Comparison of ENCODE assay signal across 19 cellular contexts in the genomic region with DNA sequence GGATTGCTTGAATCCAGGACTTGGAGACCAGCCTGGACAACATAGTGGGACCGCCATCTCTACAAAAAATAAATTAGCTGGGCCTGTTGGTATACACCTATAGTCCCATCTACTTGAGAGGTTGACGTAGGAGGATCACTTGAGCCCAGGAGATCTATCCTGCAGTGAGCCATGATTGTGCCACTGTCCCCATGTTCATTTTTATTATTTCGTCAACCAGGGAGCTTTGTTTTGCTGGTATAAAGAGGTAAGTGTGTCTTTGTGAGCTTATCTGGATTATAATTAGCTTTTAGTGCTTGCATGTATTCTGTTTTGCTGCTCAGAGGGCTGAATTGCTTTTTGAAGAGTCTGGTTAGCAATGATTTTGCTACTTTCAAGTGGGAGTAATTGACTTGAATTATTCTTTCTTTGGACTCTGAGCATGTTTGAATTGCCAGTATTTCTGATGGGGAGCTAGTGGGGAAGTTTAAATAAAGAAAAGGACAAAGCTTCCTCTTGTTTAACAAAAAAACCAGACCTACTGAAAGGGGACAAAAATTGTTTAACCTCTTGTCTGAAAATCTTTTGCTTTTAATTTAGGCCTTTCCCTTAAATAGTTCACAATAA. TPM values are rescaled to one million over a fixed set of nuclear protein-coding genes. Genes with fewer than 3 reads are reported as not detected.
A peak's percentile ranks its signal among the peaks of the same experiment; 100 is the strongest.
DNase-seq lines count a peak whose midpoint lies in the region; ATAC-seq and TF ChIP-seq lines count a peak whose summit lies in the region.
"Had no signal": no experiment of that assay in that cellular context is flagged by ENCODE, and none has a peak within 500 bp of the region (broad histone marks: within the 10 kb centered on the region; RNA-seq: fewer than 3 reads in every experiment).

No MANE protein-coding gene starts in this region.

- POLR2A ChIA-PET in WTC11 (lab: Charles Lee) = no interaction called here

- H3K4me1 Mint-ChIP-seq in WTC11 (peaks cover 5% of the 10 kb centered on the region), neural crest cell (peaks cover 19% of the 10 kb centered on the region)

- DNase-seq in COLO829 (ENCODE audit: low spot score) = peak; percentile 48
- peak; percentile 79 for DNase-seq in NCI-H1105 treated with DMSO at 0.1 percent for 48 hours (lab: John Stamatoyannopoulos, UW)
- no peak for DNase-seq in WTC11 (ENCODE audit: low spot score)
- no peak for DNase-seq in neural crest cell (ENCODE audit: low read depth, low spot score)
- DNase-seq in RPMI8226 = no peak
- DNase-seq in stimulated activated CD4-positive, alpha-beta T cell treated with anti-CD3 and anti-CD28 coated beads, Interleukin-2, amount 100 ng/mL, for 48 hours = no peak
- DNase-seq in activated gamma-delta T cell treated with Interleukin-2 at 50 U/mL for 16 hours = no peak
- DNase-seq: activated effector memory CD4-positive, alpha-beta T cell treated with anti-CD3 and anti-CD28 coated beads, Interleukin-2, amount 50 U/mL, for 16 hours; adrenal gland; Calu3; effector CD4-positive, alpha-beta T cell; GDM1; lower lobe of right lung; NCI-H146; NCI-H510A treated with DMSO at 0.1 percent for 48 hours; SIG-M5; stimulated activated CD4-positive, alpha-beta T cell treated with anti-CD3 and anti-CD28 coated beads, Interleukin-2, amount 100 ng/mL, for 24 hours had no signal

- TF ChIP-seq CTCF in WTC11 (IDR thresholded peaks at IDR 0.05) = no peak
- TF ChIP-seq CTCF in neural crest cell (conservative IDR thresholded peaks at IDR 0.05) = no peak

- no peaks in the 10 kb centered on the region for H3K27me3 Mint-ChIP-seq in WTC11 (ENCODE audit: low read depth)
- H3K27me3 Mint-ChIP-seq in neural crest cell (ENCODE audit: low read depth) = no peaks in the 10 kb centered on the region

- no peak overlapping the region for H3K4me3 Mint-ChIP-seq in WTC11
- H3K4me3 Mint-ChIP-seq in neural crest cell = no peak overlapping the region

- H3K27ac Mint-ChIP-seq in WTC11 = peak overlapping the region; percentile 69; the same call in 1 of the 2 replicates
- H3K27ac Mint-ChIP-seq in neural crest cell (ENCODE audit: unreplicated experiment) = peak overlapping the region; percentile 85

- no peak for ATAC-seq in WTC11
- no peak for ATAC-seq in GM21381 (IDR thresholded peaks at IDR 0.05; ENCODE audit: unreplicated experiment)
- ATAC-seq: activated CD4-positive, CD25-positive, alpha-beta regulatory T cell treated with anti-CD3 and anti-CD28 coated beads, Interleukin-2, amount 50 U/mL, for 24 hours had no signal

- H3K36me3 Mint-ChIP-seq in WTC11 (peaks cover 24% of the 10 kb centered on the region), neural crest cell (ENCODE audit: low read depth) (peaks cover 11% of the 10 kb centered on the region)

- H3K9me3 Mint-ChIP-seq in WTC11 (no peaks in the 10 kb centered on the region; the same call in 1 of the 2 replicates), neural crest cell (no peaks in the 10 kb centered on the region)

- CTCF ChIA-PET in WTC11 (lab: Charles Lee) = interaction anchor here (0.8 to 0.9 kb wide), 2 partner anchors 46 to 120 kb away, joined by 3 read pairs; a partner anchor contains a TSS

TF ChIP-seq in WTC11, 78 proteins besides CTCF, POLR2A, EP300 and RAD21:
- TF ChIP-seq NFYB (CRISPR knock-in tag; conservative IDR thresholded peaks at IDR 0.05; ENCODE audit: low read depth) = no peak
TF ChIP-seq in WTC11: peak in this region for 0.

RNA-seq across cellular contexts. Expression of a gene that starts 31.6 kb away (rescaled TPM):
- total RNA-seq in WTC11 (2021) (15.5 to 19.8 TPM (median 17.8 TPM) in 3 replicates), neural crest cell (30.0 and 30.5 TPM in 2 replicates)

RNA-seq across cellular contexts. Expression of a gene that starts 46.0 kb away (rescaled TPM):
- total RNA-seq in WTC11 (2021) (16.5 to 20.4 TPM (median 17.0 TPM) in 3 replicates), neural crest cell (21.9 and 23.8 TPM in 2 replicates)

Comparison
In these comparisons a context has a peak if more than half of its experiments do, and no peak if none do; other contexts are left out.
1. DNase-seq: peak in COLO829 (single experiment) and NCI-H1105 treated with DMSO at 0.1 percent for 48 hours (single experiment); none in WTC11 (single experiment), neural crest cell (single experiment), RPMI8226 (single experiment), stimulated activated CD4-positive, alpha-beta T cell treated with anti-CD3 and anti-CD28 coated beads, Interleukin-2, amount 100 ng/mL, for 48 hours (0 of 2) and activated gamma-delta T cell treated with Interleukin-2 at 50 U/mL for 16 hours (single experiment).